In the genomic region with DNA sequence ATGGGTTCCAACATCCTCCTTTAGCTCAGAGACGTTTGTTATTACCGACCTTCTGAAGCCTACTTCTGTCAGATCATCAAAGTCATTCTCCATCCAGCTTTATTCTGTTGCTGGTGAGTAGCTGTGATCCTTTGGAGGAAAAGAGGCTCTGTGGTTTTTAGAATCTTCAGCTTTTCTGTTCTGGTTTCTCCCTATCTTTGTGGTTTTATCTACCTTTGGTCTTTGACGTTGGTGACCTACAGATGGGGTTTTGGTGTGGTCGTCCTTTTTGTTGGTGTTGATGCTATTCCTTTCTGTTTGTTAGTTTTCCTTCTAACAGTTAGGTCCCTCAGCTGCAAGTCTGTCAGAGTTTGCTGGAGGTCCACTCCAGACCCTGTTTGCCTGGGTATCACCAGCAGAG, we compare ENCODE assay signal across 3 cellular contexts. TPM values are rescaled to one million over a fixed set of nuclear protein-coding genes. Genes with fewer than 3 reads are reported as not detected.
"Had no signal": no experiment of that assay in that cellular context is flagged by ENCODE, and none has a peak within 500 bp of the region (broad histone marks: within the 10 kb centered on the region; RNA-seq: fewer than 3 reads in every experiment).

No MANE protein-coding gene starts in this region.

RNA-seq across cellular contexts. Expression of a gene that starts 12.3 kb away (rescaled TPM):
- total RNA-seq: LHCN-M2, MCF 10A, NCI-H460 had no signal
